ENCODE assay signal across 17 cellular contexts in the genomic region with DNA sequence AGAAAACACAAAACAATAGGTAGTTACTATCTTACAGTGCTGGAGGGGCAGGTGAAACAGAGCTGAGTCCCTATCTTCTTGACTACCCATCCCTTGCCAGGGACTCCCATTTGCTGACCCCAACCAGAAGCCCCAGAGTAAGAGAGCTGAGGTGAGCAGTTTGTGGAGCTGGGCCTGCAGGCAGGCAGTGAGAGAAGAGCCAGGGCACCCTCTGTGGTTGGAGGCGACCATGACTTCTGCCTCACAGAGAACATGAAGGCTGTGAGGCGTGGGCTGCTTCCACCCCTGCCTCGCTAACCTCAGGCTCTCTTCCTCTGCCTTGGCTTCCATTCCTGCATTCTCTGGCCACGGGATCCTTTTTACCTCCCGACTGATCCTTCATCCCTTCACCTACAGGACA. TPM values are rescaled to one million over a fixed set of nuclear protein-coding genes. Genes with fewer than 3 reads are reported as not detected.
"Had no signal": no experiment of that assay in that cellular context is flagged by ENCODE, and none has a peak within 500 bp of the region (broad histone marks: within the 10 kb centered on the region; RNA-seq: fewer than 3 reads in every experiment).

No MANE protein-coding gene starts in this region.

- H3K27me3 Mint-ChIP-seq: activated naive CD8-positive, alpha-beta T cell treated with anti-CD3 and anti-CD28 coated beads, Interleukin-2, amount 50 U/mL, for 24 hours; dendritic cell treated with granulocyte-macrophage colony-stimulating factor and Interleukin-4, amounts not matched to agents 40 ng/mL and 50 ng/mL, for 4 days had no signal

- H3K27ac Mint-ChIP-seq: activated CD8-positive, alpha-beta T cell treated with anti-CD3 and anti-CD28 coated beads, Interleukin-2, amount 10 ng/mL, durations not matched to agents 7 days and 5 days; activated naive CD8-positive, alpha-beta T cell treated with anti-CD3 and anti-CD28 coated beads, Interleukin-2, amount 50 U/mL, for 24 hours; activated T-helper 1 cell treated with anti-CD3 and anti-CD28 coated beads, Interleukin-12 subunit alpha, Interleukin-12 subunit beta, Interleukin-2, Interleukin-4 antibody, amounts not matched to agents 30 ng/mL and 10 ng/mL and 1 ng/mL, durations not matched to agents 14 hours and 24 hours and 36 hours; dendritic cell treated with granulocyte-macrophage colony-stimulating factor and Interleukin-4, amounts not matched to agents 40 ng/mL and 50 ng/mL, for 4 days; naive B cell had no signal

- H3K27ac ChIP-seq: hepatocyte, lower lobe of right lung, upper lobe of right lung had no signal

- H3K9me3 Mint-ChIP-seq: activated T-helper 1 cell treated with anti-CD3 and anti-CD28 coated beads, Interleukin-12 subunit alpha, Interleukin-12 subunit beta, Interleukin-2, Interleukin-4 antibody, amounts not matched to agents 30 ng/mL and 10 ng/mL and 1 ng/mL, durations not matched to agents 14 hours and 24 hours and 36 hours had no signal

- H3K4me3 Mint-ChIP-seq: activated CD8-positive, alpha-beta T cell treated with anti-CD3 and anti-CD28 coated beads, Interleukin-2, amount 10 ng/mL, durations not matched to agents 7 days and 5 days; activated naive CD8-positive, alpha-beta T cell treated with anti-CD3 and anti-CD28 coated beads, Interleukin-2, amount 50 U/mL, for 24 hours; activated T-helper 1 cell treated with anti-CD3 and anti-CD28 coated beads, Interleukin-12 subunit alpha, Interleukin-12 subunit beta, Interleukin-2, Interleukin-4 antibody, amounts not matched to agents 30 ng/mL and 10 ng/mL and 1 ng/mL, durations not matched to agents 14 hours and 24 hours and 36 hours; dendritic cell treated with granulocyte-macrophage colony-stimulating factor and Interleukin-4, amounts not matched to agents 40 ng/mL and 50 ng/mL, for 4 days had no signal

- ATAC-seq: activated CD8-positive, alpha-beta T cell treated with anti-CD3 and anti-CD28 coated beads, Interleukin-2, amount 10 ng/mL, durations not matched to agents 7 days and 5 days; activated naive CD8-positive, alpha-beta T cell treated with anti-CD3 and anti-CD28 coated beads, Interleukin-2, amount 50 U/mL, for 24 hours; lower lobe of right lung; upper lobe of right lung had no signal

- H3K4me3 ChIP-seq: hepatocyte, lower lobe of right lung, sigmoid colon, upper lobe of right lung had no signal

- H3K36me3 ChIP-seq: lower lobe of right lung, sigmoid colon, upper lobe of right lung had no signal

- H3K27me3 ChIP-seq: hepatocyte, sigmoid colon, upper lobe of right lung had no signal

- H3K9me3 ChIP-seq: lower lobe of right lung, sigmoid colon, upper lobe of right lung had no signal

- H2AFZ ChIP-seq: hepatocyte had no signal

- H3K36me3 Mint-ChIP-seq: naive B cell had no signal

- H3K4me1 Mint-ChIP-seq: activated naive CD8-positive, alpha-beta T cell treated with anti-CD3 and anti-CD28 coated beads, Interleukin-2, amount 50 U/mL, for 24 hours; naive B cell had no signal

- H3K4me2 ChIP-seq: hepatocyte had no signal

- DNase-seq: activated CD4-positive, alpha-beta T cell treated with anti-CD3 and anti-CD28 coated beads for 48 hours; activated CD8-positive, alpha-beta T cell treated with anti-CD3 and anti-CD28 coated beads, Interleukin-2, amount 10 ng/mL, durations not matched to agents 7 days and 5 days; activated naive CD4-positive, alpha-beta T cell treated with Interleukin-2 at 50 U/mL for 16 hours; activated naive CD8-positive, alpha-beta T cell treated with anti-CD3 and anti-CD28 coated beads, Interleukin-2, amount 50 U/mL, for 24 hours; central memory CD4-positive, alpha-beta T cell; lower lobe of right lung; naive B cell; sigmoid colon; stimulated activated CD4-positive, alpha-beta T cell treated with anti-CD3 and anti-CD28 coated beads, Interleukin-2, amount 100 ng/mL, for 24 hours; stimulated activated naive CD4-positive, alpha-beta T cell treated with Interleukin-2 at 50 U/mL for 16 hours; upper lobe of right lung had no signal

RNA-seq across cellular contexts. Expression of gene RNF113B, which starts 47.5 kb away (rescaled TPM):
- total RNA-seq: activated CD8-positive, alpha-beta T cell treated with anti-CD3 and anti-CD28 coated beads, Interleukin-2, amount 10 ng/mL, durations not matched to agents 7 days and 5 days; activated T-helper 1 cell treated with anti-CD3 and anti-CD28 coated beads, Interleukin-12 subunit alpha, Interleukin-12 subunit beta, Interleukin-2, Interleukin-4 antibody, amounts not matched to agents 30 ng/mL and 10 ng/mL and 1 ng/mL, durations not matched to agents 14 hours and 24 hours and 36 hours; astrocyte; hepatocyte; lower lobe of right lung; pulmonary artery endothelial cell; sigmoid colon; upper lobe of right lung had no signal
- polyA plus RNA-seq: esophagus, sigmoid colon had no signal
